7 cellular contexts compared by ENCODE assay signal in genomic region chr10:96271017-96271815, GRCh38. TPM values are rescaled to one million over a fixed set of nuclear protein-coding genes. Genes with fewer than 3 reads are reported as not detected.
DNase-seq lines count a peak whose midpoint lies in the region; ATAC-seq and TF ChIP-seq lines count a peak whose summit lies in the region.

Gene BLNK, minus strand, starts transcription at chr10:96271569. Its CDS starts 171 bp downstream, at chr10:96271398.

- 14 to 39% (median 20%) methylated on average over 6 of the region's 6 CpGs for WGBS in stomach, 5 donors

- peaks cover 30% of the 10 kb centered on the region for H3K27me3 ChIP-seq in left ventricle myocardium inferior (ENCODE audit: low read depth)
- no peaks in the 10 kb centered on the region for H3K27me3 ChIP-seq in stomach

- ATAC-seq in GM18870 (IDR thresholded peaks at IDR 0.05; ENCODE audit: unreplicated experiment) (peak; percentile 66), HG02840 (IDR thresholded peaks at IDR 0.05; ENCODE audit: low FRiP score, unreplicated experiment) (peak; percentile 59)

- H3K4me3 ChIP-seq in left ventricle myocardium inferior (peak within 1 kb of the TSS; percentile 21), stomach (peak within 1 kb of the TSS; percentile 24 to 48 (median 38))

- H3K36me3 ChIP-seq in left ventricle myocardium inferior (no peaks in the 10 kb centered on the region), stomach (no peaks in the 10 kb centered on the region)

- peak; percentile 84 for DNase-seq in NOMO-1 treated with DMSO at 0.1 percent for 48 hours (lab: John Stamatoyannopoulos, UW; ENCODE audit: unreplicated experiment)
- DNase-seq in left ventricle myocardium inferior, result peak; percentile 39
- DNase-seq in stomach, result peak; percentile 90
- DNase-seq in NCI-H1436 (lab: John Stamatoyannopoulos, UW), result no peak
- no peak for DNase-seq in DMS153 treated with DMSO at 0.1 percent for 48 hours (lab: John Stamatoyannopoulos, UW; ENCODE audit: unreplicated experiment)

- H3K9me3 ChIP-seq in left ventricle myocardium inferior (replicated peaks) (no peaks in the 10 kb centered on the region), stomach (no peaks in the 10 kb centered on the region)

- intact Hi-C loops in left ventricle myocardium inferior (cut with micrococcal nuclease), result no loop called here
- intact Hi-C loops in stomach (cut with DNase I; ENCODE audit: low total_unique reads), result no loop called here

- TF ChIP-seq CTCF in left ventricle myocardium inferior (IDR thresholded peaks at IDR 0.05; ENCODE audit: borderline replicate concordance) (no peak), stomach (IDR thresholded peaks at IDR 0.05) (no peak)

- H3K27ac ChIP-seq in left ventricle myocardium inferior (replicated peaks) (peak within 1 kb of the TSS; percentile 61), stomach (peak within 1 kb of the TSS; percentile 73 to 89 (median 83))

- H3K4me1 ChIP-seq in left ventricle myocardium inferior (peaks cover 10% of the 10 kb centered on the region), stomach (peaks cover 21 to 62% (median 35%) of the 10 kb centered on the region in 4 donors)

- TF ChIP-seq POLR2A in stomach (IDR thresholded peaks at IDR 0.05), result no peak

- no peak for TF ChIP-seq EP300 in stomach (IDR thresholded peaks at IDR 0.05)

RNA-seq across cellular contexts. Expression of gene BLNK, which starts in this region (rescaled TPM):
- total RNA-seq in left ventricle myocardium inferior, result 1.4 TPM
- 10 to 100 TPM in 4 of 5 donors, 1 to 10 TPM in 1; 1.3 to 38.5 (median 25.2) TPM for total RNA-seq in stomach
- polyA plus RNA-seq in stomach, result 10 to 100 TPM in 2 of 3 donors, 1 to 10 TPM in 1; 9.6 to 22.0 (median 20.2) TPM

Comparison
In these comparisons a context has a peak if more than half of its experiments do, and no peak if none do; other contexts are left out.
1. DNase-seq: peak in NOMO-1 treated with DMSO at 0.1 percent for 48 hours (single experiment), left ventricle myocardium inferior (single experiment) and stomach (single experiment); none in NCI-H1436 (single experiment) and DMS153 treated with DMSO at 0.1 percent for 48 hours (single experiment).